ENCODE assay signal across 20 cellular contexts in genomic region chr4:63556332-63556731, GRCh38.
DNase-seq lines count a peak whose midpoint lies in the region; ATAC-seq and TF ChIP-seq lines count a peak whose summit lies in the region.
"Had no signal": no experiment of that assay in that cellular context is flagged by ENCODE, and none has a peak within 500 bp of the region (broad histone marks: within the 10 kb centered on the region; RNA-seq: fewer than 3 reads in every experiment).

No MANE protein-coding gene starts in this region.

- no peak for TF ChIP-seq POLR2A in adrenal gland (IDR thresholded peaks at IDR 0.05)

- H4K20me1 ChIP-seq in GM23338 (replicated peaks; ENCODE audit: insufficient read depth) (no peaks in the 10 kb centered on the region; the same call in 1 of the 2 replicates), OCI-LY3 (ENCODE audit: insufficient read depth, low read length) (no peaks in the 10 kb centered on the region)

- H3K9me3 Mint-ChIP-seq in GM23338, result peaks cover 14% of the 10 kb centered on the region; the same call in 2 of the 3 replicates

- no peaks in the 10 kb centered on the region for H3K79me2 ChIP-seq in GM23338 (replicated peaks; ENCODE audit: insufficient read depth)
- H3K79me2 ChIP-seq in OCI-LY3 (ENCODE audit: low read length), result no peaks in the 10 kb centered on the region

- no peak overlapping the region for H3K4me2 ChIP-seq in GM23338
- H3K4me2 ChIP-seq in OCI-LY3 (ENCODE audit: low read length), result no peak overlapping the region

- in situ Hi-C loops in ACHN (cut with HindIII; ENCODE audit: low pct_ligation_motif_present, low pct_unique_long_range_greater_than_20kb, low sequenced_read_pairs), result no loop called here

- H3K27ac Mint-ChIP-seq in GM23338, result no peak overlapping the region
- H3K27ac Mint-ChIP-seq: CD4-positive, alpha-beta memory T cell; T-helper 1 cell treated with Interleukin-12 subunit alpha and Interleukin-12 subunit beta and Interleukin-4 antibody, amounts not matched to agents 30 μg/mL and 1 μg/mL, for 36 hours had no signal

- no peak overlapping the region for H3K4me3 Mint-ChIP-seq in GM23338
- H3K4me3 Mint-ChIP-seq: CD4-positive, alpha-beta memory T cell; T-helper 1 cell treated with Interleukin-12 subunit alpha and Interleukin-12 subunit beta and Interleukin-4 antibody, amounts not matched to agents 30 μg/mL and 1 μg/mL, for 36 hours had no signal

- intact Hi-C loops in adrenal gland (cut with DNase I), result no loop called here

- H3K4me3 ChIP-seq in BE2C (ENCODE audit: low read depth, low read length) (no peak overlapping the region), GM23338 (no peak overlapping the region), OCI-LY3 (ENCODE audit: low read length) (no peak overlapping the region), adrenal gland (no peak overlapping the region)
- H3K4me3 ChIP-seq: HAP-1, SK-N-MC had no signal

- WGBS in adrenal gland, 4 donors, result 62 to 68% (median 64%) methylated on average over 4 of the region's 4 CpGs

- peak; percentile 65 for ATAC-seq in GM23338
- ATAC-seq: Panc1, Right ventricle myocardium inferior had no signal

- no peak overlapping the region for H3K9ac ChIP-seq in OCI-LY3 (ENCODE audit: low read length)

- no peaks in the 10 kb centered on the region for H3K27me3 ChIP-seq in BE2C
- no peaks in the 10 kb centered on the region for H3K27me3 ChIP-seq in GM23338 (ENCODE audit: insufficient read depth)
- H3K27me3 ChIP-seq in OCI-LY3 (ENCODE audit: low read depth, low read length), result no peaks in the 10 kb centered on the region
- H3K27me3 ChIP-seq in adrenal gland, result no peaks in the 10 kb centered on the region

- H3F3A ChIP-seq in GM23338 (replicated peaks; ENCODE audit: low read depth), result no peaks in the 10 kb centered on the region

- H3K9me2 ChIP-seq in GM23338 (ENCODE audit: insufficient read depth), result peaks cover 6% of the 10 kb centered on the region; the same call in 1 of the 2 replicates

- DNase-seq in BE2C, result no peak
- peak; percentile 52 for DNase-seq in GM23338 (ENCODE audit: low spot score)
- peak; percentile 19 for DNase-seq in iPS DF 4.7 (ENCODE audit: extremely low read depth, low spot score)
- no peak for DNase-seq in ACHN
- no peak for DNase-seq in NCI-H1930 (lab: John Stamatoyannopoulos, UW)
- DNase-seq in islet precursor cell, result no peak
- no peak for DNase-seq in adrenal gland
- DNase-seq: CD4-positive, alpha-beta memory T cell; KBM-7; MM.1S; NCI-H1417 treated with DMSO at 0.1 percent for 48 hours; NCI-H2081 treated with DMSO at 0.1 percent for 48 hours; NCI-H524 treated with DMSO at 0.1 percent for 48 hours had no signal

- H3K36me3 ChIP-seq in BE2C (no peaks in the 10 kb centered on the region), GM23338 (ENCODE audit: insufficient read depth) (no peaks in the 10 kb centered on the region; the same call in 1 of the 2 replicates), OCI-LY3 (replicated peaks; ENCODE audit: low read depth, low read length) (no peaks in the 10 kb centered on the region), adrenal gland (replicated peaks in 1 of 2) (no peaks in the 10 kb centered on the region)
- H3K36me3 ChIP-seq: HAP-1 had no signal

- H3K4me1 ChIP-seq in BE2C (no peaks in the 10 kb centered on the region), GM23338 (ENCODE audit: insufficient read depth) (no peaks in the 10 kb centered on the region), OCI-LY3 (ENCODE audit: low read length) (no peaks in the 10 kb centered on the region), adrenal gland (replicated peaks in 1 of 2) (no peaks in the 10 kb centered on the region)
- H3K4me1 ChIP-seq: HAP-1 had no signal

- no peaks in the 10 kb centered on the region for H3K27me3 Mint-ChIP-seq in GM23338 (ENCODE audit: insufficient read depth, low read depth, poor library complexity)
- H3K27me3 Mint-ChIP-seq: CD4-positive, alpha-beta memory T cell had no signal

- TF ChIP-seq CTCF in BE2C (IDR thresholded peaks at IDR 0.05; ENCODE audit: low read depth, low read length) (peak; percentile 13; the same call in 1 of the 2 replicates), GM23338 (conservative IDR thresholded peaks at IDR 0.05; ENCODE audit: low read depth in 2 of 2) (peak; percentile 60 to 70), OCI-LY3 (IDR thresholded peaks at IDR 0.05; ENCODE audit: low read depth, low read length) (peak; percentile 24), adrenal gland (IDR thresholded peaks at IDR 0.05) (no peak)

- no peaks in the 10 kb centered on the region for H3K9me3 ChIP-seq in BE2C
- H3K9me3 ChIP-seq in OCI-LY3 (ENCODE audit: insufficient read depth, low read length), result no peaks in the 10 kb centered on the region
- H3K9me3 ChIP-seq in adrenal gland (replicated peaks in 1 of 3), result no peaks in the 10 kb centered on the region
- H3K9me3 ChIP-seq: HAP-1 had no signal

- H2AFZ ChIP-seq in GM23338 (no peak overlapping the region), OCI-LY3 (ENCODE audit: low read depth, low read length) (no peak overlapping the region)

- H3K27ac ChIP-seq in GM23338 (ENCODE audit: low read depth) (no peak overlapping the region), OCI-LY3 (ENCODE audit: low read length) (no peak overlapping the region), adrenal gland (no peak overlapping the region)
- H3K27ac ChIP-seq: HL-60, SK-N-MC had no signal

- peaks cover 7% of the 10 kb centered on the region; the same call in 2 of the 3 replicates for H3K36me3 Mint-ChIP-seq in GM23338 (ENCODE audit: low read depth)
- H3K36me3 Mint-ChIP-seq: CD4-positive, alpha-beta memory T cell had no signal

- no peaks in the 10 kb centered on the region for H3K4me1 Mint-ChIP-seq in GM23338
- H3K4me1 Mint-ChIP-seq: CD4-positive, alpha-beta memory T cell had no signal

TF ChIP-seq in GM23338, 12 proteins besides CTCF, POLR2A, EP300 and RAD21 (continues in another document):
- TF ChIP-seq JUNB (IDR thresholded peaks at IDR 0.05; ENCODE audit: unreplicated experiment), result no peak
- TF ChIP-seq STAT1 (IDR thresholded peaks at IDR 0.05; ENCODE audit: unreplicated experiment), result no peak
- TF ChIP-seq EZH2phosphoT487 (IDR thresholded peaks at IDR 0.05; ENCODE audit: unreplicated experiment), result no peak
- no peak for TF ChIP-seq ETS1 (IDR thresholded peaks at IDR 0.05)
- TF ChIP-seq REST (IDR thresholded peaks at IDR 0.05; ENCODE audit: unreplicated experiment), result no peak

Comparison
In these comparisons a context has a peak if more than half of its experiments do, and no peak if none do; other contexts are left out.
1. DNase-seq: peak in GM23338 (single experiment) and iPS DF 4.7 (single experiment); none in BE2C (single experiment), ACHN (single experiment), NCI-H1930 (0 of 2), islet precursor cell (single experiment) and adrenal gland (0 of 7).
2. CTCF ChIP-seq: peak in BE2C (single experiment), GM23338 (2 of 2) and OCI-LY3 (single experiment); none in adrenal gland (0 of 6).